Comparison of ENCODE assay signal across 39 cellular contexts in genomic region chr3:18070944-18071343, GRCh38.
"Had no signal": no experiment of that assay in that cellular context is flagged by ENCODE, and none has a peak within 500 bp of the region (broad histone marks: within the 10 kb centered on the region; RNA-seq: fewer than 3 reads in every experiment).

No MANE protein-coding gene starts in this region.

- H3K27me3 ChIP-seq: adrenal gland, ascending aorta, body of pancreas, brain microvascular endothelial cell, breast epithelium, cardiac muscle cell, colonic mucosa had no signal

- H3K4me3 Mint-ChIP-seq: activated naive CD4-positive, alpha-beta T cell treated with anti-CD3 and anti-CD28 coated beads for 36 hours; activated naive CD4-positive, alpha-beta T cell treated with anti-CD3 and anti-CD28 coated beads, Interleukin-2, amount 10 ng/mL, durations not matched to agents 7 days and 5 days; activated naive CD4-positive, alpha-beta T cell treated with anti-CD3 and anti-CD28 coated beads, Interleukin-2, amount 50 U/mL, for 24 hours; activated naive CD8-positive, alpha-beta T cell; activated naive CD8-positive, alpha-beta T cell treated with anti-CD3 and anti-CD28 coated beads for 36 hours; activated naive CD8-positive, alpha-beta T cell treated with anti-CD3 and anti-CD28 coated beads, Interleukin-2, amount 10 ng/mL, durations not matched to agents 7 days and 5 days; activated naive CD8-positive, alpha-beta T cell treated with anti-CD3 and anti-CD28 coated beads, Interleukin-2, amount 50 U/mL, for 24 hours; activated T-cell treated with anti-CD3 and anti-CD28 coated beads, Interleukin-2, amount 50 U/mL, for 72 hours; activated T-helper 1 cell treated with anti-CD3 and anti-CD28 coated beads, Interleukin-12 subunit alpha, Interleukin-12 subunit beta, Interleukin-2, Interleukin-4 antibody, amounts not matched to agents 30 ng/mL and 10 ng/mL and 1 ng/mL, durations not matched to agents 14 hours and 24 hours and 36 hours; activated T-helper 17 cell treated with anti-CD3 and anti-CD28 coated beads, Interleukin-2, amount 50 U/mL, for 72 hours; brain; central memory CD8-positive, alpha-beta T cell had no signal

- H3K27ac Mint-ChIP-seq: activated naive CD4-positive, alpha-beta T cell treated with anti-CD3 and anti-CD28 coated beads for 36 hours; activated naive CD4-positive, alpha-beta T cell treated with anti-CD3 and anti-CD28 coated beads, Interleukin-2, amount 10 ng/mL, durations not matched to agents 7 days and 5 days; activated naive CD4-positive, alpha-beta T cell treated with anti-CD3 and anti-CD28 coated beads, Interleukin-2, amount 50 U/mL, for 24 hours; activated naive CD4-positive, alpha-beta T cell treated with anti-CD3 and anti-CD28 coated beads, Interleukin-2, amount 50 U/mL, for 72 hours; activated naive CD8-positive, alpha-beta T cell; activated naive CD8-positive, alpha-beta T cell treated with anti-CD3 and anti-CD28 coated beads for 36 hours; activated naive CD8-positive, alpha-beta T cell treated with anti-CD3 and anti-CD28 coated beads, Interleukin-2, amount 10 ng/mL, durations not matched to agents 7 days and 5 days; activated naive CD8-positive, alpha-beta T cell treated with anti-CD3 and anti-CD28 coated beads, Interleukin-2, amount 50 U/mL, for 24 hours; activated T-cell treated with anti-CD3 and anti-CD28 coated beads, Interleukin-2, amount 50 U/mL, for 72 hours; activated T-helper 1 cell treated with anti-CD3 and anti-CD28 coated beads, Interleukin-12 subunit alpha, Interleukin-12 subunit beta, Interleukin-2, Interleukin-4 antibody, amounts not matched to agents 30 ng/mL and 10 ng/mL and 1 ng/mL, durations not matched to agents 14 hours and 24 hours and 36 hours; activated T-helper 17 cell treated with anti-CD3 and anti-CD28 coated beads, Interleukin-2, amount 50 U/mL, for 72 hours; activated T-helper 2 cell treated with anti-CD3 and anti-CD28 coated beads, Interferon-gamma antibody, Interleukin-2, Interleukin-4, amounts not matched to agents 10 μg/mL and 5 μg/mL and 100 μg/mL, durations not matched to agents 14 hours and 24 hours and 36 hours; brain had no signal

- H3K36me3 Mint-ChIP-seq: activated naive CD4-positive, alpha-beta T cell treated with anti-CD3 and anti-CD28 coated beads, Interleukin-2, amount 10 ng/mL, durations not matched to agents 7 days and 5 days; activated naive CD4-positive, alpha-beta T cell treated with anti-CD3 and anti-CD28 coated beads, Interleukin-2, amount 50 U/mL, for 24 hours; activated naive CD4-positive, alpha-beta T cell treated with anti-CD3 and anti-CD28 coated beads, Interleukin-2, amount 50 U/mL, for 72 hours; activated naive CD8-positive, alpha-beta T cell treated with anti-CD3 and anti-CD28 coated beads for 36 hours; activated naive CD8-positive, alpha-beta T cell treated with anti-CD3 and anti-CD28 coated beads, Interleukin-2, amount 10 ng/mL, durations not matched to agents 7 days and 5 days; brain had no signal

- H3K4me1 ChIP-seq: adrenal gland, ascending aorta, body of pancreas, breast epithelium, colonic mucosa had no signal

- H3K27me3 Mint-ChIP-seq: activated naive CD4-positive, alpha-beta T cell treated with anti-CD3 and anti-CD28 coated beads, Interleukin-2, amount 10 ng/mL, durations not matched to agents 7 days and 5 days; activated naive CD4-positive, alpha-beta T cell treated with anti-CD3 and anti-CD28 coated beads, Interleukin-2, amount 50 U/mL, for 24 hours; activated naive CD8-positive, alpha-beta T cell; activated naive CD8-positive, alpha-beta T cell treated with anti-CD3 and anti-CD28 coated beads for 36 hours; activated naive CD8-positive, alpha-beta T cell treated with anti-CD3 and anti-CD28 coated beads, Interleukin-2, amount 10 ng/mL, durations not matched to agents 7 days and 5 days; activated naive CD8-positive, alpha-beta T cell treated with anti-CD3 and anti-CD28 coated beads, Interleukin-2, amount 50 U/mL, for 24 hours; activated T-helper 17 cell treated with anti-CD3 and anti-CD28 coated beads, Interleukin-2, amount 50 U/mL, for 72 hours; brain had no signal

- ATAC-seq: activated naive CD4-positive, alpha-beta T cell treated with anti-CD3 and anti-CD28 coated beads, Interleukin-2, amount 50 U/mL, for 72 hours; activated naive CD8-positive, alpha-beta T cell treated with anti-CD3 and anti-CD28 coated beads, Interleukin-2, amount 50 U/mL, for 24 hours; activated T-cell treated with anti-CD3 and anti-CD28 coated beads, Interleukin-2, amount 50 U/mL, for 72 hours; activated T-helper 17 cell treated with anti-CD3 and anti-CD28 coated beads, Interleukin-2, amount 50 U/mL, for 72 hours; body of pancreas had no signal

- H3K9me3 Mint-ChIP-seq: activated naive CD4-positive, alpha-beta T cell treated with anti-CD3 and anti-CD28 coated beads for 36 hours; activated naive CD4-positive, alpha-beta T cell treated with anti-CD3 and anti-CD28 coated beads, Interleukin-2, amount 10 ng/mL, durations not matched to agents 7 days and 5 days; activated naive CD4-positive, alpha-beta T cell treated with anti-CD3 and anti-CD28 coated beads, Interleukin-2, amount 50 U/mL, for 24 hours; activated naive CD8-positive, alpha-beta T cell treated with anti-CD3 and anti-CD28 coated beads for 36 hours; activated naive CD8-positive, alpha-beta T cell treated with anti-CD3 and anti-CD28 coated beads, Interleukin-2, amount 10 ng/mL, durations not matched to agents 7 days and 5 days; activated naive CD8-positive, alpha-beta T cell treated with anti-CD3 and anti-CD28 coated beads, Interleukin-2, amount 50 U/mL, for 24 hours; activated T-helper 1 cell treated with anti-CD3 and anti-CD28 coated beads, Interleukin-12 subunit alpha, Interleukin-12 subunit beta, Interleukin-2, Interleukin-4 antibody, amounts not matched to agents 30 ng/mL and 10 ng/mL and 1 ng/mL, durations not matched to agents 14 hours and 24 hours and 36 hours; activated T-helper 17 cell treated with anti-CD3 and anti-CD28 coated beads, Interleukin-2, amount 50 U/mL, for 72 hours; activated T-helper 2 cell treated with anti-CD3 and anti-CD28 coated beads, Interferon-gamma antibody, Interleukin-2, Interleukin-4, amounts not matched to agents 10 μg/mL and 5 μg/mL and 100 μg/mL, durations not matched to agents 14 hours and 24 hours and 36 hours; brain; central memory CD8-positive, alpha-beta T cell had no signal

- H3K9me3 ChIP-seq: adrenal gland, ascending aorta, body of pancreas, breast epithelium, colonic mucosa had no signal

- DNase-seq: activated effector memory CD4-positive, alpha-beta T cell treated with anti-CD3 and anti-CD28 coated beads, Interleukin-2, amount 50 U/mL, for 16 hours; activated effector memory CD4-positive, alpha-beta T cell treated with Interleukin-2 at 50 U/mL for 16 hours; activated gamma-delta T cell; activated gamma-delta T cell treated with Interleukin-2 at 50 U/mL for 16 hours; activated naive CD4-positive, alpha-beta T cell; activated naive CD4-positive, alpha-beta T cell treated with anti-CD3 and anti-CD28 coated beads for 36 hours; activated naive CD4-positive, alpha-beta T cell treated with anti-CD3 and anti-CD28 coated beads, Interleukin-2, amount 10 ng/mL, durations not matched to agents 7 days and 5 days; activated naive CD4-positive, alpha-beta T cell treated with anti-CD3 and anti-CD28 coated beads, Interleukin-2, amount 50 U/mL, for 16 hours; activated naive CD4-positive, alpha-beta T cell treated with Interleukin-2 at 50 U/mL for 16 hours; activated naive CD8-positive, alpha-beta T cell treated with anti-CD3 and anti-CD28 coated beads for 36 hours; activated naive CD8-positive, alpha-beta T cell treated with anti-CD3 and anti-CD28 coated beads, Interleukin-2, amount 10 ng/mL, durations not matched to agents 7 days and 5 days; activated naive CD8-positive, alpha-beta T cell treated with anti-CD3 and anti-CD28 coated beads, Interleukin-2, amount 50 U/mL, for 24 hours; activated T-cell treated with anti-CD3 and anti-CD28 coated beads, Interleukin-2, amount 50 U/mL, for 48 hours; activated T-cell treated with anti-CD3 and anti-CD28 coated beads, Interleukin-2, amount 50 U/mL, for 72 hours; adrenal gland; amniotic stem cell; amygdala; anterior cingulate cortex; aorta; body of pancreas; brain microvascular endothelial cell; caudate nucleus; central memory CD4-positive, alpha-beta T cell; cerebellar nuclear complex; colonic mucosa had no signal

- H3K4me1 Mint-ChIP-seq: activated naive CD4-positive, alpha-beta T cell treated with anti-CD3 and anti-CD28 coated beads, Interleukin-2, amount 10 ng/mL, durations not matched to agents 7 days and 5 days; activated naive CD4-positive, alpha-beta T cell treated with anti-CD3 and anti-CD28 coated beads, Interleukin-2, amount 50 U/mL, for 24 hours; activated T-helper 17 cell treated with anti-CD3 and anti-CD28 coated beads, Interleukin-2, amount 50 U/mL, for 72 hours; brain; central memory CD8-positive, alpha-beta T cell had no signal

- FAIRE-seq: astrocyte, bronchial epithelial cell, colon had no signal

- H3K4me3 ChIP-seq: adrenal gland, ascending aorta, body of pancreas, breast epithelium, cardiac muscle cell, colonic mucosa had no signal

- H3K36me3 ChIP-seq: adrenal gland, ascending aorta, brain microvascular endothelial cell, breast epithelium, cardiac muscle cell, colonic mucosa had no signal

- H3K27ac ChIP-seq: adrenal gland, ascending aorta, body of pancreas, brain microvascular endothelial cell, breast epithelium, cardiac muscle cell, colonic mucosa had no signal
